1 cellular context compared by ENCODE assay signal in the genomic region with DNA sequence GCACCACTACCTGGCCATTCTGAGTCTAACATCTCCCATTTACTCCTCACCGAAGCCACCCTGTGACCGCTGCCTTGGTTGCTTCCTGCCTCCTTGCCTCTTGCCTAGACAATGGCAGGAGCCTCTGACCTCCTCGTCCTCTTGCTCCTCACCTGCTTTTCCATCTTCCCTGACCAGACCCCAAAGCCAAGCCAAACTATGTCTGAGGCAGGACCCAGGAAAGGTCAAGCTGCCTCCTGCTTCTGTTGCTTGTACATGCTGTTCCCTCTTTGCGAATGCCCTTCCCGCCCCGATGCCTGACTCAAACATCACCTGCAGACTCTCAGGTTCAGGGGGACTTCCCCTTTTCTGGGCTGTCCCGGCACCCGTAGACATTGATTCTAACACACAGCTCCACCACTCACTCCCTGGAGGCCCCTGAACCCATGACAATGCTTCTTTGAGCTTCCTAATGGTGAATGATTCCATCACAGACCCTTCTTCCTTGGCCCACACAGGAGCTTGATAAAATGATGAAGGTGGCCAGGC.
TF ChIP-seq lines count a peak whose summit lies in the region.

No MANE protein-coding gene starts in this region.

TF ChIP-seq in K562, 482 proteins besides CTCF, POLR2A, EP300 and RAD21 (continued from another document):
- TF ChIP-seq, protein P1, sequence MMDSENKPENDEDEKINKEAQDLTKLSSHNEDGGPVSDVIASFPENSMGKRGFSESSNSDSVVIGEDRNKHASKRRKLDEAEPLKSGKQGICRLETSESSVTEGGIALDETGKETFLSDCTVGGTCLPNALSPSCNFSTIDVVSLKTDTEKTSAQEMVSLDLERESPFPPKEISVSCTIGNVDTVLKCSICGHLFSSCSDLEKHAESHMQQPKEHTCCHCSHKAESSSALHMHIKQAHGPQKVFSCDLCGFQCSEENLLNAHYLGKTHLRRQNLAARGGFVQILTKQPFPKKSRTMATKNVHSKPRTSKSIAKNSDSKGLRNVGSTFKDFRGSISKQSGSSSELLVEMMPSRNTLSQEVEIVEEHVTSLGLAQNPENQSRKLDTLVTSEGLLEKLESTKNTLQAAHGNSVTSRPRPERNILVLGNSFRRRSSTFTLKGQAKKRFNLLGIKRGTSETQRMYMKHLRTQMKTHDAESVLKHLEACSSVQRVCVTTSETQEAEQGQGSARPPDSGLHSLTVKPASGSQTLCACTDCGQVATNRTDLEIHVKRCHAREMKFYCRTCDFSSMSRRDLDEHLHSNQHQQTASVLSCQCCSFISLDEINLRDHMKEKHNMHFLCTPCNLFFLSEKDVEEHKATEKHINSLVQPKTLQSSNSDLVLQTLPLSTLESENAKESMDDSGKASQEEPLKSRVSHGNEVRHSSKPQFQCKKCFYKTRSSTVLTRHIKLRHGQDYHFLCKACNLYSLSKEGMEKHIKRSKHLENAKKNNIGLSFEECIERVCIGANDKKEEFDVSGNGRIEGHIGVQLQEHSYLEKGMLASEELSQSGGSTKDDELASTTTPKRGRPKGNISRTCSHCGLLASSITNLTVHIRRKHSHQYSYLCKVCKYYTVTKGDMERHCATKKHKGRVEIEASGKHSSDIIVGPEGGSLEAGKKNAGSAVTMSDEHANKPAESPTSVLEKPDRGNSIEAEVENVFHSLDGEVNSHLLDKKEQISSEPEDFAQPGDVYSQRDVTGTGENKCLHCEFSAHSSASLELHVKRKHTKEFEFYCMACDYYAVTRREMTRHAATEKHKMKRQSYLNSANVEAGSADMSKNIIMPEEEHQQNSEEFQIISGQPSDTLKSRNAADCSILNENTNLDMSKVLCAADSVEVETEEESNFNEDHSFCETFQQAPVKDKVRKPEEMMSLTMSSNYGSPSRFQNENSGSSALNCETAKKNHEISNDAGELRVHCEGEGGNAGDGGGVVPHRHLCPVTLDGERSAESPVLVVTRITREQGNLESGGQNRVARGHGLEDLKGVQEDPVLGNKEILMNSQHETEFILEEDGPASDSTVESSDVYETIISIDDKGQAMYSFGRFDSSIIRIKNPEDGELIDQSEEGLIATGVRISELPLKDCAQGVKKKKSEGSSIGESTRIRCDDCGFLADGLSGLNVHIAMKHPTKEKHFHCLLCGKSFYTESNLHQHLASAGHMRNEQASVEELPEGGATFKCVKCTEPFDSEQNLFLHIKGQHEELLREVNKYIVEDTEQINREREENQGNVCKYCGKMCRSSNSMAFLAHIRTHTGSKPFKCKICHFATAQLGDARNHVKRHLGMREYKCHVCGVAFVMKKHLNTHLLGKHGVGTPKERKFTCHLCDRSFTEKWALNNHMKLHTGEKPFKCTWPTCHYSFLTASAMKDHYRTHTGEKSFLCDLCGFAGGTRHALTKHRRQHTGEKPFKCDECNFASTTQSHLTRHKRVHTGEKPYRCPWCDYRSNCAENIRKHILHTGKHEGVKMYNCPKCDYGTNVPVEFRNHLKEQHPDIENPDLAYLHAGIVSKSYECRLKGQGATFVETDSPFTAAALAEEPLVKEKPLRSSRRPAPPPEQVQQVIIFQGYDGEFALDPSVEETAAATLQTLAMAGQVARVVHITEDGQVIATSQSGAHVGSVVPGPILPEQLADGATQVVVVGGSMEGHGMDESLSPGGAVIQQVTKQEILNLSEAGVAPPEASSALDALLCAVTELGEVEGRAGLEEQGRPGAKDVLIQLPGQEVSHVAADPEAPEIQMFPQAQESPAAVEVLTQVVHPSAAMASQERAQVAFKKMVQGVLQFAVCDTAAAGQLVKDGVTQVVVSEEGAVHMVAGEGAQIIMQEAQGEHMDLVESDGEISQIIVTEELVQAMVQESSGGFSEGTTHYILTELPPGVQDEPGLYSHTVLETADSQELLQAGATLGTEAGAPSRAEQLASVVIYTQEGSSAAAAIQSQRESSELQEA (IDR thresholded peaks at IDR 0.05; ENCODE audit: low read depth), result peak; percentile 65; the same call in 1 of the 2 replicates
